In the genomic region with DNA sequence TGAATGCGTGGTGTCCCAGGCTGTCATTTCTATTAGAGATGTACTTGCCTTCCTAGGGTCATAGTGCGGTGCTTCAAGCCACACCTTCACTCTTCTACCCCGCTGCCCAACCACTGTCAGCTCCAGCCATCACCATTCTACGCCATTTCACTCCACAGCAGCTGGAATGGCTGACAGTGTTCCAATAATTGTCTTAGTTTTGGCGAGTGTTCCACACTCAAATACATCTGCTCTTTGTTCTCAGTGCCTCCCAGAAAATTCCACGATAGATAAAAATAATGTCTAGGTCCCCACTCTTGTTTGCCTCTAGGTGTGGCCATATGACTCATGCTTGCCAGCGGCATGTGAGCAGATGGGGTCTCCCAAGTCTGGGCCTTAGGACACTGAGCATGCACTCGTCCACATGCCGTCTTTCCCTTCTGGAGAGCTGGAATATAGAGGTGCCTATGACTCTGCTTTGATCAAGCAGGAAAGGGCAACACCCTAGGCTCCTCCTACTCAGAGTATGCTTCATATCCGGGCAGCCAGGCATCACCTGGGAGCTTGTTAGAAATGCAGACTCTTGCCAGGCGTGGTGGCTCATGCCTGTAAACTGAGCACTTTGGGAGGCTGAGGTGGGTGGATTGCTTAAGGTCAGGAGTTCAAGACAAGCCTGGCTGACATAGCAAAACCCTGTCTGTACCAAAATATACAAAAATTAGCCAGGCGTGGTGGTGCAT, we compare ENCODE assay signal across 23 cellular contexts.
DNase-seq lines count a peak whose midpoint lies in the region; ATAC-seq and TF ChIP-seq lines count a peak whose summit lies in the region.
"Had no signal": no experiment of that assay in that cellular context is flagged by ENCODE, and none has a peak within 500 bp of the region (broad histone marks: within the 10 kb centered on the region; RNA-seq: fewer than 3 reads in every experiment).

No MANE protein-coding gene starts in this region.

- no peak overlapping the region for H3K4me3 ChIP-seq in PC-3 (ENCODE audit: low read length)
- H3K4me3 ChIP-seq: BLaER1 treated with 17β-estradiol and CSF1 and Interleukin-3, amounts not matched to agents 10 nM and 100 nM; heart right ventricle; tibial artery had no signal

- BruUV-seq in PC-3 (replicated peaks; lab: Mats Ljungman, UMichigan): no TSS peak

- H3K4me2 ChIP-seq in PC-3 (ENCODE audit: low read length): peak overlapping the region; percentile 58
- H3K4me2 ChIP-seq: BLaER1 treated with 17β-estradiol and CSF1 and Interleukin-3, amounts not matched to agents 10 nM and 100 nM had no signal

- H4K20me1 ChIP-seq in PC-3 (ENCODE audit: low read length): no peaks in the 10 kb centered on the region
- H4K20me1 ChIP-seq: BLaER1 treated with 17β-estradiol and CSF1 and Interleukin-3, amounts not matched to agents 10 nM and 100 nM had no signal

- peak; percentile 1 for DNase-seq in Caki2 (ENCODE audit: low read depth)
- peak; percentile 65 for DNase-seq in PC-3
- peak; percentile 75 for DNase-seq in putamen (ENCODE audit: low spot score)
- DNase-seq in NCI-H2107 treated with DMSO at 0.1 percent for 48 hours (lab: John Stamatoyannopoulos, UW; ENCODE audit: unreplicated experiment): no peak
- DNase-seq in activated CD4-positive, alpha-beta memory T cell treated with anti-CD3 and anti-CD28 coated beads, Interleukin-2, amount 10 ng/mL, durations not matched to agents 7 days and 5 days: no peak
- no peak for DNase-seq in natural killer cell treated with Interleukin-12 subunit alpha and Interleukin-12 subunit beta and Interleukin-15 and Interleukin-18, amount 100 ng/mL, for 72 hours (ENCODE audit: low spot score)
- DNase-seq: activated CD4-positive, alpha-beta T cell treated with anti-CD3 and anti-CD28 coated beads for 48 hours; activated T-cell treated with anti-CD3 and anti-CD28 coated beads, Interleukin-2, amount 50 U/mL, for 24 hours; HCEC 1CT; heart right ventricle; KBM-7; left colon; NCI-H510A; small intestine; tibial artery had no signal

- H3K27me3 Mint-ChIP-seq in activated CD4-positive, alpha-beta memory T cell treated with anti-CD3 and anti-CD28 coated beads, Interleukin-2, amount 10 ng/mL, durations not matched to agents 7 days and 5 days: no peaks in the 10 kb centered on the region
- peaks cover 0 to 12% of the 10 kb centered on the region in 2 donors for H3K27me3 Mint-ChIP-seq in natural killer cell treated with Interleukin-12 subunit alpha and Interleukin-12 subunit beta and Interleukin-15 and Interleukin-18, amount 100 ng/mL, for 72 hours
- H3K27me3 Mint-ChIP-seq: activated T-cell treated with anti-CD3 and anti-CD28 coated beads, Interleukin-2, amount 50 U/mL, for 24 hours; stimulated activated naive CD8-positive, alpha-beta T cell treated with anti-CD3 and anti-CD28 coated beads, Interleukin-15, Interleukin-2, amounts not matched to agents 100 ng/mL and 50 ng/mL, for 24 hours had no signal

- H3K4me3 Mint-ChIP-seq in activated CD4-positive, alpha-beta memory T cell treated with anti-CD3 and anti-CD28 coated beads, Interleukin-2, amount 10 ng/mL, durations not matched to agents 7 days and 5 days: no peak overlapping the region
- H3K4me3 Mint-ChIP-seq in natural killer cell treated with Interleukin-12 subunit alpha and Interleukin-12 subunit beta and Interleukin-15 and Interleukin-18, amount 100 ng/mL, for 72 hours: no peak overlapping the region
- H3K4me3 Mint-ChIP-seq: activated T-cell treated with anti-CD3 and anti-CD28 coated beads, Interleukin-2, amount 50 U/mL, for 24 hours; memory B cell; stimulated activated naive CD8-positive, alpha-beta T cell treated with anti-CD3 and anti-CD28 coated beads, Interleukin-15, Interleukin-2, amounts not matched to agents 100 ng/mL and 50 ng/mL, for 24 hours had no signal

- no peaks in the 10 kb centered on the region for H3K9me3 Mint-ChIP-seq in activated CD4-positive, alpha-beta memory T cell treated with anti-CD3 and anti-CD28 coated beads, Interleukin-2, amount 10 ng/mL, durations not matched to agents 7 days and 5 days
- H3K9me3 Mint-ChIP-seq in natural killer cell treated with Interleukin-12 subunit alpha and Interleukin-12 subunit beta and Interleukin-15 and Interleukin-18, amount 100 ng/mL, for 72 hours: no peaks in the 10 kb centered on the region
- H3K9me3 Mint-ChIP-seq: activated T-cell treated with anti-CD3 and anti-CD28 coated beads, Interleukin-2, amount 50 U/mL, for 24 hours; memory B cell; stimulated activated naive CD8-positive, alpha-beta T cell treated with anti-CD3 and anti-CD28 coated beads, Interleukin-15, Interleukin-2, amounts not matched to agents 100 ng/mL and 50 ng/mL, for 24 hours had no signal

- H3K9me2 ChIP-seq in PC-3 (replicated peaks; ENCODE audit: low read length): no peaks in the 10 kb centered on the region

- H3K36me3 Mint-ChIP-seq in activated CD4-positive, alpha-beta memory T cell treated with anti-CD3 and anti-CD28 coated beads, Interleukin-2, amount 10 ng/mL, durations not matched to agents 7 days and 5 days (ENCODE audit: low read depth): no peaks in the 10 kb centered on the region
- H3K36me3 Mint-ChIP-seq in natural killer cell treated with Interleukin-12 subunit alpha and Interleukin-12 subunit beta and Interleukin-15 and Interleukin-18, amount 100 ng/mL, for 72 hours: no peaks in the 10 kb centered on the region
- H3K36me3 Mint-ChIP-seq: memory B cell had no signal

- no peaks in the 10 kb centered on the region for H3K9me3 ChIP-seq in PC-3 (ENCODE audit: low read length)
- H3K9me3 ChIP-seq: BLaER1 treated with 17β-estradiol and CSF1 and Interleukin-3, amounts not matched to agents 10 nM and 100 nM; heart right ventricle; neutrophil; tibial artery had no signal

- no peak overlapping the region for H3K9ac ChIP-seq in PC-3 (ENCODE audit: low read length)
- H3K9ac ChIP-seq: BLaER1 treated with 17β-estradiol and CSF1 and Interleukin-3, amounts not matched to agents 10 nM and 100 nM had no signal

- peaks cover 13% of the 10 kb centered on the region for H3K4me1 ChIP-seq in PC-3 (ENCODE audit: insufficient read depth, low read length)
- H3K4me1 ChIP-seq: heart right ventricle, tibial artery had no signal

- intact Hi-C loops in PC-3 (cut with micrococcal nuclease): no loop called here

- H3K4me1 Mint-ChIP-seq in activated CD4-positive, alpha-beta memory T cell treated with anti-CD3 and anti-CD28 coated beads, Interleukin-2, amount 10 ng/mL, durations not matched to agents 7 days and 5 days: no peaks in the 10 kb centered on the region
- no peaks in the 10 kb centered on the region for H3K4me1 Mint-ChIP-seq in natural killer cell treated with Interleukin-12 subunit alpha and Interleukin-12 subunit beta and Interleukin-15 and Interleukin-18, amount 100 ng/mL, for 72 hours (ENCODE audit: low read depth in 2 of 2)

- peak overlapping the region; percentile 11; the same call in 1 of the 2 replicates for H3K27ac ChIP-seq in PC-3 (ENCODE audit: low read length)
- H3K27ac ChIP-seq: BLaER1 treated with 17β-estradiol and CSF1 and Interleukin-3, amounts not matched to agents 10 nM and 100 nM; epithelial cell of prostate; heart right ventricle; neutrophil; tibial artery; VCaP had no signal

- peaks cover 8% of the 10 kb centered on the region for H3K27me3 ChIP-seq in PC-3 (ENCODE audit: low read length)
- H3K27me3 ChIP-seq: BLaER1 treated with 17β-estradiol and CSF1 and Interleukin-3, amounts not matched to agents 10 nM and 100 nM; heart right ventricle; neutrophil; tibial artery had no signal

- peak; percentile 89 for ATAC-seq in PC-3
- ATAC-seq in esophagus mucosa: peak; percentile 46
- ATAC-seq in natural killer cell treated with Interleukin-12 subunit alpha and Interleukin-12 subunit beta and Interleukin-15 and Interleukin-18, amount 100 ng/mL, for 72 hours: no peak
- ATAC-seq in GM21390 (IDR thresholded peaks at IDR 0.05; ENCODE audit: unreplicated experiment): no peak
- ATAC-seq: heart right ventricle, left colon had no signal

- POLR2A ChIA-PET in PC-3 (lab: Charles Lee; ENCODE audit: unreplicated experiment): no interaction called here
- POLR2A ChIA-PET in activated CD4-positive, alpha-beta memory T cell treated with anti-CD3 and anti-CD28 coated beads, Interleukin-2, amount 10 ng/mL, durations not matched to agents 7 days and 5 days (lab: Charles Lee): no interaction called here

- TF ChIP-seq CTCF in PC-3 (conservative IDR thresholded peaks at IDR 0.05; ENCODE audit: low read depth, low read length): no peak

- no peaks in the 10 kb centered on the region for H3K79me2 ChIP-seq in PC-3 (ENCODE audit: low read length)

- CTCF ChIA-PET in PC-3 (lab: Charles Lee): no interaction called here
- CTCF ChIA-PET in activated CD4-positive, alpha-beta memory T cell treated with anti-CD3 and anti-CD28 coated beads, Interleukin-2, amount 10 ng/mL, durations not matched to agents 7 days and 5 days (lab: Charles Lee): no interaction called here

- in situ Hi-C loops in Caki2 (cut with HindIII; ENCODE audit: low pct_unique_long_range_greater_than_20kb, low sequenced_read_pairs): no loop called here

- peak overlapping the region; percentile 69 for H2AFZ ChIP-seq in PC-3 (ENCODE audit: low read length)

- no peaks in the 10 kb centered on the region for H3F3A ChIP-seq in PC-3 (ENCODE audit: low read length, unreplicated experiment)

- H3K36me3 ChIP-seq in PC-3 (ENCODE audit: low read depth, low read length): no peaks in the 10 kb centered on the region
- H3K36me3 ChIP-seq: BLaER1 treated with 17β-estradiol and CSF1 and Interleukin-3, amounts not matched to agents 10 nM and 100 nM; heart right ventricle; neutrophil; tibial artery had no signal

- no peak overlapping the region for H3K27ac Mint-ChIP-seq in activated CD4-positive, alpha-beta memory T cell treated with anti-CD3 and anti-CD28 coated beads, Interleukin-2, amount 10 ng/mL, durations not matched to agents 7 days and 5 days
- H3K27ac Mint-ChIP-seq in natural killer cell treated with Interleukin-12 subunit alpha and Interleukin-12 subunit beta and Interleukin-15 and Interleukin-18, amount 100 ng/mL, for 72 hours: no peak overlapping the region
- H3K27ac Mint-ChIP-seq: activated T-cell treated with anti-CD3 and anti-CD28 coated beads, Interleukin-2, amount 50 U/mL, for 24 hours; memory B cell; stimulated activated naive CD8-positive, alpha-beta T cell treated with anti-CD3 and anti-CD28 coated beads, Interleukin-15, Interleukin-2, amounts not matched to agents 100 ng/mL and 50 ng/mL, for 24 hours had no signal

Comparison
In these comparisons a context has a peak if more than half of its experiments do, and no peak if none do; other contexts are left out.
1. DNase-seq: peak in Caki2 (single experiment), PC-3 (single experiment) and putamen (single experiment); none in NCI-H2107 treated with DMSO at 0.1 percent for 48 hours (single experiment), activated CD4-positive, alpha-beta memory T cell treated with anti-CD3 and anti-CD28 coated beads, Interleukin-2, amount 10 ng/mL, durations not matched to agents 7 days and 5 days (single experiment) and natural killer cell treated with Interleukin-12 subunit alpha and Interleukin-12 subunit beta and Interleukin-15 and Interleukin-18, amount 100 ng/mL, for 72 hours (single experiment).
2. ATAC-seq: peak in PC-3 (single experiment) and esophagus mucosa (single experiment); none in natural killer cell treated with Interleukin-12 subunit alpha and Interleukin-12 subunit beta and Interleukin-15 and Interleukin-18, amount 100 ng/mL, for 72 hours (0 of 2) and GM21390 (single experiment).